Comparison of ENCODE assay signal across 1 cellular context in the genomic region with DNA sequence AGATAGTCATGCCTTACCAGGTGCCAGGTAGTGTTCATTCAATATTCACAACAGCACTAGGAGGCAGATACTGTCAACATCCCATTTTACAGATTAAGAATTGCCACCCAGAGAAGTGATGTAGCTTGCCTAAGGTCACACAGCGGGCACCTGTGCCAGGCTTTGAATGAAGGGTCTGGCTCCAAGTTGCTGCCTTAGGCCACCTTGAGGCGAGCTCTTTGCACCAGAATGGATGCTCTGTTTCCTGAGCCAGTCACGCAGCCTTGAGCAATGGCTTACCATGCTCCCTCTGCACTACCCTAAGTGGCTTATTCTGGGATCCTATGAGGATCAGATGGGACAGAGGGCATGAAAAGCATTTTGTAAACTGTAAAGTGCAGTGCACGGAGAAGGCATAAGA.
A peak's percentile ranks its signal among the peaks of the same experiment; 100 is the strongest.
TF ChIP-seq lines count a peak whose summit lies in the region.

No MANE protein-coding gene starts in this region.

TF ChIP-seq in HepG2, 621 proteins besides CTCF, POLR2A, EP300 and RAD21 (continues in another document):
- TF ChIP-seq ZNF768 (CRISPR knock-in tag; IDR thresholded peaks at IDR 0.05) = peak; percentile 57; the same call in 1 of the 2 replicates
- TF ChIP-seq, protein P1, sequence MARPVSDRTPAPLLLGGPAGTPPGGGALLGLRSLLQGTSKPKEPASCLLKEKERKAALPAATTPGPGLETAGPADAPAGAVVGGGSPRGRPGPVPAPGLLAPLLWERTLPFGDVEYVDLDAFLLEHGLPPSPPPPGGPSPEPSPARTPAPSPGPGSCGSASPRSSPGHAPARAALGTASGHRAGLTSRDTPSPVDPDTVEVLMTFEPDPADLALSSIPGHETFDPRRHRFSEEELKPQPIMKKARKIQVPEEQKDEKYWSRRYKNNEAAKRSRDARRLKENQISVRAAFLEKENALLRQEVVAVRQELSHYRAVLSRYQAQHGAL (CRISPR knock-in tag; IDR thresholded peaks at IDR 0.05; ENCODE audit: not compliant biosample characterization) = no peak
- no peak for TF ChIP-seq ZNF83 (CRISPR knock-in tag; IDR thresholded peaks at IDR 0.05; ENCODE audit: borderline replicate concordance)
- TF ChIP-seq, protein P2, sequence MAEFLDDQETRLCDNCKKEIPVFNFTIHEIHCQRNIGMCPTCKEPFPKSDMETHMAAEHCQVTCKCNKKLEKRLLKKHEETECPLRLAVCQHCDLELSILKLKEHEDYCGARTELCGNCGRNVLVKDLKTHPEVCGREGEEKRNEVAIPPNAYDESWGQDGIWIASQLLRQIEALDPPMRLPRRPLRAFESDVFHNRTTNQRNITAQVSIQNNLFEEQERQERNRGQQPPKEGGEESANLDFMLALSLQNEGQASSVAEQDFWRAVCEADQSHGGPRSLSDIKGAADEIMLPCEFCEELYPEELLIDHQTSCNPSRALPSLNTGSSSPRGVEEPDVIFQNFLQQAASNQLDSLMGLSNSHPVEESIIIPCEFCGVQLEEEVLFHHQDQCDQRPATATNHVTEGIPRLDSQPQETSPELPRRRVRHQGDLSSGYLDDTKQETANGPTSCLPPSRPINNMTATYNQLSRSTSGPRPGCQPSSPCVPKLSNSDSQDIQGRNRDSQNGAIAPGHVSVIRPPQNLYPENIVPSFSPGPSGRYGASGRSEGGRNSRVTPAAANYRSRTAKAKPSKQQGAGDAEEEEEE (CRISPR knock-in tag; IDR thresholded peaks at IDR 0.05; ENCODE audit: borderline replicate concordance) = no peak
- TF ChIP-seq SATB2 (CRISPR knock-in tag; IDR thresholded peaks at IDR 0.05) = no peak
- TF ChIP-seq, protein P3, sequence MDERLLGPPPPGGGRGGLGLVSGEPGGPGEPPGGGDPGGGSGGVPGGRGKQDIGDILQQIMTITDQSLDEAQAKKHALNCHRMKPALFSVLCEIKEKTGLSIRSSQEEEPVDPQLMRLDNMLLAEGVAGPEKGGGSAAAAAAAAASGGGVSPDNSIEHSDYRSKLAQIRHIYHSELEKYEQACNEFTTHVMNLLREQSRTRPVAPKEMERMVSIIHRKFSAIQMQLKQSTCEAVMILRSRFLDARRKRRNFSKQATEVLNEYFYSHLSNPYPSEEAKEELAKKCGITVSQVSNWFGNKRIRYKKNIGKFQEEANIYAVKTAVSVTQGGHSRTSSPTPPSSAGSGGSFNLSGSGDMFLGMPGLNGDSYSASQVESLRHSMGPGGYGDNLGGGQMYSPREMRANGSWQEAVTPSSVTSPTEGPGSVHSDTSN (CRISPR knock-in tag; IDR thresholded peaks at IDR 0.05) = no peak
- TF ChIP-seq, protein P4, sequence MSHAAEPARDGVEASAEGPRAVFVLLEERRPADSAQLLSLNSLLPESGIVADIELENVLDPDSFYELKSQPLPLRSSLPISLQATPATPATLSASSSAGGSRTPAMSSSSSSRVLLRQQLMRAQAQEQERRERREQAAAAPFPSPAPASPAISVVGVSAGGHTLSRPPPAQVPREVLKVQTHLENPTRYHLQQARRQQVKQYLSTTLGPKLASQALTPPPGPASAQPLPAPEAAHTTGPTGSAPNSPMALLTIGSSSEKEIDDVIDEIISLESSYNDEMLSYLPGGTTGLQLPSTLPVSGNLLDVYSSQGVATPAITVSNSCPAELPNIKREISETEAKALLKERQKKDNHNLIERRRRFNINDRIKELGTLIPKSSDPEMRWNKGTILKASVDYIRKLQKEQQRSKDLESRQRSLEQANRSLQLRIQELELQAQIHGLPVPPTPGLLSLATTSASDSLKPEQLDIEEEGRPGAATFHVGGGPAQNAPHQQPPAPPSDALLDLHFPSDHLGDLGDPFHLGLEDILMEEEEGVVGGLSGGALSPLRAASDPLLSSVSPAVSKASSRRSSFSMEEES (CRISPR knock-in tag; IDR thresholded peaks at IDR 0.05) = 0 out of 2 replicates have a peak, but pooled peaks have one; percentile 3
- TF ChIP-seq BORCS8-MEF2B (CRISPR knock-in tag; IDR thresholded peaks at IDR 0.05) = no peak
- TF ChIP-seq, protein P5, sequence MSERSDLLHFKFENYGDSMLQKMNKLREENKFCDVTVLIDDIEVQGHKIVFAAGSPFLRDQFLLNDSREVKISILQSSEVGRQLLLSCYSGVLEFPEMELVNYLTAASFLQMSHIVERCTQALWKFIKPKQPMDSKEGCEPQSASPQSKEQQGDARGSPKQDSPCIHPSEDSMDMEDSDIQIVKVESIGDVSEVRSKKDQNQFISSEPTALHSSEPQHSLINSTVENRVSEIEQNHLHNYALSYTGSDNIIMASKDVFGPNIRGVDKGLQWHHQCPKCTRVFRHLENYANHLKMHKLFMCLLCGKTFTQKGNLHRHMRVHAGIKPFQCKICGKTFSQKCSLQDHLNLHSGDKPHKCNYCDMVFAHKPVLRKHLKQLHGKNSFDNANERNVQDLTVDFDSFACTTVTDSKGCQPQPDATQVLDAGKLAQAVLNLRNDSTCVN (CRISPR knock-in tag; IDR thresholded peaks at IDR 0.05; ENCODE audit: borderline replicate concordance) = no peak
- no peak for TF ChIP-seq ZNF180 (CRISPR knock-in tag; IDR thresholded peaks at IDR 0.05; ENCODE audit: borderline replicate concordance, low read depth)
- TF ChIP-seq ZNF572 (CRISPR knock-in tag; IDR thresholded peaks at IDR 0.05) = no peak
- TF ChIP-seq ELF3 (CRISPR knock-in tag; IDR thresholded peaks at IDR 0.05) = peak; percentile 6; the same call in 1 of the 2 replicates
- TF ChIP-seq, protein P6, sequence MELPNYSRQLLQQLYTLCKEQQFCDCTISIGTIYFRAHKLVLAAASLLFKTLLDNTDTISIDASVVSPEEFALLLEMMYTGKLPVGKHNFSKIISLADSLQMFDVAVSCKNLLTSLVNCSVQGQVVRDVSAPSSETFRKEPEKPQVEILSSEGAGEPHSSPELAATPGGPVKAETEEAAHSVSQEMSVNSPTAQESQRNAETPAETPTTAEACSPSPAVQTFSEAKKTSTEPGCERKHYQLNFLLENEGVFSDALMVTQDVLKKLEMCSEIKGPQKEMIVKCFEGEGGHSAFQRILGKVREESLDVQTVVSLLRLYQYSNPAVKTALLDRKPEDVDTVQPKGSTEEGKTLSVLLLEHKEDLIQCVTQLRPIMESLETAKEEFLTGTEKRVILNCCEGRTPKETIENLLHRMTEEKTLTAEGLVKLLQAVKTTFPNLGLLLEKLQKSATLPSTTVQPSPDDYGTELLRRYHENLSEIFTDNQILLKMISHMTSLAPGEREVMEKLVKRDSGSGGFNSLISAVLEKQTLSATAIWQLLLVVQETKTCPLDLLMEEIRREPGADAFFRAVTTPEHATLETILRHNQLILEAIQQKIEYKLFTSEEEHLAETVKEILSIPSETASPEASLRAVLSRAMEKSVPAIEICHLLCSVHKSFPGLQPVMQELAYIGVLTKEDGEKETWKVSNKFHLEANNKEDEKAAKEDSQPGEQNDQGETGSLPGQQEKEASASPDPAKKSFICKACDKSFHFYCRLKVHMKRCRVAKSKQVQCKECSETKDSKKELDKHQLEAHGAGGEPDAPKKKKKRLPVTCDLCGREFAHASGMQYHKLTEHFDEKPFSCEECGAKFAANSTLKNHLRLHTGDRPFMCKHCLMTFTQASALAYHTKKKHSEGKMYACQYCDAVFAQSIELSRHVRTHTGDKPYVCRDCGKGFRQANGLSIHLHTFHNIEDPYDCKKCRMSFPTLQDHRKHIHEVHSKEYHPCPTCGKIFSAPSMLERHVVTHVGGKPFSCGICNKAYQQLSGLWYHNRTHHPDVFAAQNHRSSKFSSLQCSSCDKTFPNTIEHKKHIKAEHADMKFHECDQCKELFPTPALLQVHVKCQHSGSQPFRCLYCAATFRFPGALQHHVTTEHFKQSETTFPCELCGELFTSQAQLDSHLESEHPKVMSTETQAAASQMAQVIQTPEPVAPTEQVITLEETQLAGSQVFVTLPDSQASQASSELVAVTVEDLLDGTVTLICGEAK (IDR thresholded peaks at IDR 0.05) = no peak
- TF ChIP-seq, protein P6 (CRISPR knock-in tag; IDR thresholded peaks at IDR 0.05) = no peak
- no peak for TF ChIP-seq ZNF792 (CRISPR knock-in tag; IDR thresholded peaks at IDR 0.05)
- TF ChIP-seq, protein P7, sequence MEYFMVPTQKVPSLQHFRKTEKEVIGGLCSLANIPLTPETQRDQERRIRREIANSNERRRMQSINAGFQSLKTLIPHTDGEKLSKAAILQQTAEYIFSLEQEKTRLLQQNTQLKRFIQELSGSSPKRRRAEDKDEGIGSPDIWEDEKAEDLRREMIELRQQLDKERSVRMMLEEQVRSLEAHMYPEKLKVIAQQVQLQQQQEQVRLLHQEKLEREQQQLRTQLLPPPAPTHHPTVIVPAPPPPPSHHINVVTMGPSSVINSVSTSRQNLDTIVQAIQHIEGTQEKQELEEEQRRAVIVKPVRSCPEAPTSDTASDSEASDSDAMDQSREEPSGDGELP (IDR thresholded peaks at IDR 0.05; ENCODE audit: borderline replicate concordance, low read depth) = no peak
- no peak for TF ChIP-seq RXRA (CRISPR knock-in tag; IDR thresholded peaks at IDR 0.05)
- no peak for TF ChIP-seq ZSCAN29 (CRISPR knock-in tag; conservative IDR thresholded peaks at IDR 0.05)
- no peak for TF ChIP-seq ZNF101 (CRISPR knock-in tag; IDR thresholded peaks at IDR 0.05; ENCODE audit: borderline replicate concordance, low read depth)
- TF ChIP-seq ZMYM3 (CRISPR knock-in tag; IDR thresholded peaks at IDR 0.05) = no peak
- TF ChIP-seq, protein P8, sequence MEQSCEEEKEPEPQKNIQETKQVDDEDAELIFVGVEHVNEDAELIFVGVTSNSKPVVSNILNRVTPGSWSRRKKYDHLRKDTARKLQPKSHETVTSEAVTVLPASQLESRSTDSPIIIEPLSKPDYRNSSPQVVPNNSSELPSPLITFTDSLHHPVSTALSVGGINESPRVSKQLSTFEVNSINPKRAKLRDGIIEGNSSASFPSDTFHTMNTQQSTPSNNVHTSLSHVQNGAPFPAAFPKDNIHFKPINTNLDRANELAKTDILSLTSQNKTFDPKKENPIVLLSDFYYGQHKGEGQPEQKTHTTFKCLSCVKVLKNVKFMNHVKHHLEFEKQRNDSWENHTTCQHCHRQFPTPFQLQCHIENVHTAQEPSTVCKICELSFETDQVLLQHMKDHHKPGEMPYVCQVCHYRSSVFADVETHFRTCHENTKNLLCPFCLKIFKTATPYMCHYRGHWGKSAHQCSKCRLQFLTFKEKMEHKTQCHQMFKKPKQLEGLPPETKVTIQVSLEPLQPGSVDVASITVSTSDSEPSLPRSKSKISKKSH (CRISPR knock-in tag; IDR thresholded peaks at IDR 0.05; ENCODE audit: borderline replicate concordance) = no peak
- TF ChIP-seq SIN3A (IDR thresholded peaks at IDR 0.05; ENCODE audit: borderline replicate concordance, low read depth, low read length) = no peak
- no peak for TF ChIP-seq MAFF (IDR thresholded peaks at IDR 0.05; ENCODE audit: low read depth, low read length)
- no peak for TF ChIP-seq BRD4 (CRISPR knock-in tag; IDR thresholded peaks at IDR 0.05)
- TF ChIP-seq, protein P9, sequence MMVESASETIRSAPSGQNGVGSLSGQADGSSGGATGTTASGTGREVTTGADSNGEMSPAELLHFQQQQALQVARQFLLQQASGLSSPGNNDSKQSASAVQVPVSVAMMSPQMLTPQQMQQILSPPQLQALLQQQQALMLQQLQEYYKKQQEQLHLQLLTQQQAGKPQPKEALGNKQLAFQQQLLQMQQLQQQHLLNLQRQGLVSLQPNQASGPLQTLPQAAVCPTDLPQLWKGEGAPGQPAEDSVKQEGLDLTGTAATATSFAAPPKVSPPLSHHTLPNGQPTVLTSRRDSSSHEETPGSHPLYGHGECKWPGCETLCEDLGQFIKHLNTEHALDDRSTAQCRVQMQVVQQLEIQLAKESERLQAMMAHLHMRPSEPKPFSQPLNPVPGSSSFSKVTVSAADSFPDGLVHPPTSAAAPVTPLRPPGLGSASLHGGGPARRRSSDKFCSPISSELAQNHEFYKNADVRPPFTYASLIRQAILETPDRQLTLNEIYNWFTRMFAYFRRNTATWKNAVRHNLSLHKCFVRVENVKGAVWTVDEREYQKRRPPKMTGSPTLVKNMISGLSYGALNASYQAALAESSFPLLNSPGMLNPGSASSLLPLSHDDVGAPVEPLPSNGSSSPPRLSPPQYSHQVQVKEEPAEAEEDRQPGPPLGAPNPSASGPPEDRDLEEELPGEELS (CRISPR knock-in tag; IDR thresholded peaks at IDR 0.05) = no peak
- TF ChIP-seq, protein P10, sequence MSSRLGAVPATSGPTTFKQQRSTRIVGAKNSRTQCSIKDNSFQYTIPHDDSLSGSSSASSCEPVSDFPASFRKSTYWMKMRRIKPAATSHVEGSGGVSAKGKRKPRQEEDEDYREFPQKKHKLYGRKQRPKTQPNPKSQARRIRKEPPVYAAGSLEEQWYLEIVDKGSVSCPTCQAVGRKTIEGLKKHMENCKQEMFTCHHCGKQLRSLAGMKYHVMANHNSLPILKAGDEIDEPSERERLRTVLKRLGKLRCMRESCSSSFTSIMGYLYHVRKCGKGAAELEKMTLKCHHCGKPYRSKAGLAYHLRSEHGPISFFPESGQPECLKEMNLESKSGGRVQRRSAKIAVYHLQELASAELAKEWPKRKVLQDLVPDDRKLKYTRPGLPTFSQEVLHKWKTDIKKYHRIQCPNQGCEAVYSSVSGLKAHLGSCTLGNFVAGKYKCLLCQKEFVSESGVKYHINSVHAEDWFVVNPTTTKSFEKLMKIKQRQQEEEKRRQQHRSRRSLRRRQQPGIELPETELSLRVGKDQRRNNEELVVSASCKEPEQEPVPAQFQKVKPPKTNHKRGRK (CRISPR knock-in tag; IDR thresholded peaks at IDR 0.05) = no peak
- no peak for TF ChIP-seq ZNF747 (CRISPR knock-in tag; IDR thresholded peaks at IDR 0.05; ENCODE audit: borderline replicate concordance)
- TF ChIP-seq ZNF660 (CRISPR knock-in tag; IDR thresholded peaks at IDR 0.05; ENCODE audit: borderline replicate concordance, low read depth) = no peak
- TF ChIP-seq ZNF629 (CRISPR knock-in tag; conservative IDR thresholded peaks at IDR 0.05) = 0 out of 2 replicates have a peak, but pooled peaks have one; percentile 18
- no peak for TF ChIP-seq ZFY (CRISPR knock-in tag; IDR thresholded peaks at IDR 0.05)
- no peak for TF ChIP-seq RFXANK (CRISPR knock-in tag; IDR thresholded peaks at IDR 0.05)
